ENCODE assay signal across 5 cellular contexts in the genomic region with DNA sequence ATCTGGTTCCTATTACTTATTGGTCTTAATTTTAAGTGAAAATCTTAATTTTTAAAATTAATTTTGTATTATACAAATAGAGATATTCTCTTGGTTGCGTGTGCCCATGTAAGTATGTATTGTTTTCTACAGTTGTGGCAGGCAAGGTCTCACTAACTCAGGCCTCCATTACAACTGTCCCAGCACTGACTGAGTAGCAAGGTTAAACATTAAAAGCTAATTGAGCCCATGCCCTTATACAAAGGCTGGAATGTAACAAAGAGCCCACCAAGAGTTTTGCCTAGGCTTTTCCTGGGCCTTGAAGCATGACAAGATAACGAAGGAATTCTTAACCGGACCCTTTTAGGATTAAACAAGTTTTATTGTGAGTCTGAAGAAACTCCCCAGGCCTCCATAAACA. TPM values are rescaled to one million over a fixed set of nuclear protein-coding genes. Genes with fewer than 3 reads are reported as not detected.
"Had no signal": no experiment of that assay in that cellular context is flagged by ENCODE, and none has a peak within 500 bp of the region (broad histone marks: within the 10 kb centered on the region; RNA-seq: fewer than 3 reads in every experiment).

No MANE protein-coding gene starts in this region.

RNA-seq across cellular contexts. Expression of a gene that starts 11.1 kb away (rescaled TPM):
- total RNA-seq: HT-29, IMR-90, M059J, SK-MEL-5 had no signal
- polyA plus RNA-seq: IMR-90, SK-N-SH had no signal
